In genomic region chrX:73021361-73022092, GRCh38 we compare ENCODE assay signal across 43 cellular contexts. TPM values are rescaled to one million over a fixed set of nuclear protein-coding genes. Genes with fewer than 3 reads are reported as not detected.
"Had no signal": no experiment of that assay in that cellular context is flagged by ENCODE, and none has a peak within 500 bp of the region (broad histone marks: within the 10 kb centered on the region; RNA-seq: fewer than 3 reads in every experiment).

No MANE protein-coding gene starts in this region.

- H3K36me3 ChIP-seq: adrenal gland, ascending aorta, brain microvascular endothelial cell, breast epithelium, cardiac muscle cell had no signal

- H3K9me3 ChIP-seq: adrenal gland, body of pancreas had no signal

- H3K4me3 Mint-ChIP-seq: activated naive CD4-positive, alpha-beta T cell treated with anti-CD3 and anti-CD28 coated beads for 36 hours; activated naive CD4-positive, alpha-beta T cell treated with anti-CD3 and anti-CD28 coated beads, Interleukin-2, amount 10 ng/mL, durations not matched to agents 7 days and 5 days; activated naive CD4-positive, alpha-beta T cell treated with anti-CD3 and anti-CD28 coated beads, Interleukin-2, amount 50 U/mL, for 24 hours; activated naive CD8-positive, alpha-beta T cell; activated naive CD8-positive, alpha-beta T cell treated with anti-CD3 and anti-CD28 coated beads for 36 hours; activated naive CD8-positive, alpha-beta T cell treated with anti-CD3 and anti-CD28 coated beads, Interleukin-2, amount 10 ng/mL, durations not matched to agents 7 days and 5 days; activated naive CD8-positive, alpha-beta T cell treated with anti-CD3 and anti-CD28 coated beads, Interleukin-2, amount 50 U/mL, for 24 hours; activated T-cell treated with anti-CD3 and anti-CD28 coated beads, Interleukin-2, amount 50 U/mL, for 24 hours; activated T-cell treated with anti-CD3 and anti-CD28 coated beads, Interleukin-2, amount 50 U/mL, for 4 hours; activated T-cell treated with anti-CD3 and anti-CD28 coated beads, Interleukin-2, amount 50 U/mL, for 72 hours; activated T-helper 1 cell treated with anti-CD3 and anti-CD28 coated beads, Interleukin-12 subunit alpha, Interleukin-12 subunit beta, Interleukin-2, Interleukin-4 antibody, amounts not matched to agents 30 ng/mL and 10 ng/mL and 1 ng/mL, durations not matched to agents 14 hours and 24 hours and 36 hours; activated T-helper 17 cell treated with anti-CD3 and anti-CD28 coated beads, Interleukin-2, amount 50 U/mL, for 72 hours; brain; central memory CD8-positive, alpha-beta T cell had no signal

- H3K9me3 Mint-ChIP-seq: activated naive CD8-positive, alpha-beta T cell treated with anti-CD3 and anti-CD28 coated beads, Interleukin-2, amount 50 U/mL, for 24 hours; activated T-helper 1 cell treated with anti-CD3 and anti-CD28 coated beads, Interleukin-12 subunit alpha, Interleukin-12 subunit beta, Interleukin-2, Interleukin-4 antibody, amounts not matched to agents 30 ng/mL and 10 ng/mL and 1 ng/mL, durations not matched to agents 14 hours and 24 hours and 36 hours; activated T-helper 2 cell treated with anti-CD3 and anti-CD28 coated beads, Interferon-gamma antibody, Interleukin-2, Interleukin-4, amounts not matched to agents 10 μg/mL and 5 μg/mL and 100 μg/mL, durations not matched to agents 14 hours and 24 hours and 36 hours had no signal

- H3K4me1 ChIP-seq: adrenal gland, ascending aorta, body of pancreas, breast epithelium had no signal

- H3K4me3 ChIP-seq: adrenal gland, ascending aorta, body of pancreas, breast epithelium, cardiac muscle cell had no signal

- H3K36me3 Mint-ChIP-seq: activated naive CD4-positive, alpha-beta T cell treated with anti-CD3 and anti-CD28 coated beads, Interleukin-2, amount 10 ng/mL, durations not matched to agents 7 days and 5 days; activated naive CD4-positive, alpha-beta T cell treated with anti-CD3 and anti-CD28 coated beads, Interleukin-2, amount 50 U/mL, for 24 hours; activated naive CD8-positive, alpha-beta T cell treated with anti-CD3 and anti-CD28 coated beads for 36 hours; activated naive CD8-positive, alpha-beta T cell treated with anti-CD3 and anti-CD28 coated beads, Interleukin-2, amount 10 ng/mL, durations not matched to agents 7 days and 5 days; brain had no signal

- H3K27ac Mint-ChIP-seq: activated naive CD4-positive, alpha-beta T cell treated with anti-CD3 and anti-CD28 coated beads for 36 hours; activated naive CD4-positive, alpha-beta T cell treated with anti-CD3 and anti-CD28 coated beads, Interleukin-2, amount 10 ng/mL, durations not matched to agents 7 days and 5 days; activated naive CD4-positive, alpha-beta T cell treated with anti-CD3 and anti-CD28 coated beads, Interleukin-2, amount 50 U/mL, for 24 hours; activated naive CD4-positive, alpha-beta T cell treated with anti-CD3 and anti-CD28 coated beads, Interleukin-2, amount 50 U/mL, for 72 hours; activated naive CD8-positive, alpha-beta T cell; activated naive CD8-positive, alpha-beta T cell treated with anti-CD3 and anti-CD28 coated beads for 36 hours; activated naive CD8-positive, alpha-beta T cell treated with anti-CD3 and anti-CD28 coated beads, Interleukin-2, amount 10 ng/mL, durations not matched to agents 7 days and 5 days; activated naive CD8-positive, alpha-beta T cell treated with anti-CD3 and anti-CD28 coated beads, Interleukin-2, amount 50 U/mL, for 24 hours; activated T-cell treated with anti-CD3 and anti-CD28 coated beads, Interleukin-2, amount 50 U/mL, for 24 hours; activated T-cell treated with anti-CD3 and anti-CD28 coated beads, Interleukin-2, amount 50 U/mL, for 72 hours; activated T-helper 1 cell treated with anti-CD3 and anti-CD28 coated beads, Interleukin-12 subunit alpha, Interleukin-12 subunit beta, Interleukin-2, Interleukin-4 antibody, amounts not matched to agents 30 ng/mL and 10 ng/mL and 1 ng/mL, durations not matched to agents 14 hours and 24 hours and 36 hours; activated T-helper 17 cell treated with anti-CD3 and anti-CD28 coated beads, Interleukin-2, amount 50 U/mL, for 72 hours; activated T-helper 2 cell treated with anti-CD3 and anti-CD28 coated beads, Interferon-gamma antibody, Interleukin-2, Interleukin-4, amounts not matched to agents 10 μg/mL and 5 μg/mL and 100 μg/mL, durations not matched to agents 14 hours and 24 hours and 36 hours; brain had no signal

- H3K4me1 Mint-ChIP-seq: activated naive CD4-positive, alpha-beta T cell treated with anti-CD3 and anti-CD28 coated beads, Interleukin-2, amount 10 ng/mL, durations not matched to agents 7 days and 5 days; activated naive CD4-positive, alpha-beta T cell treated with anti-CD3 and anti-CD28 coated beads, Interleukin-2, amount 50 U/mL, for 24 hours; activated naive CD8-positive, alpha-beta T cell treated with anti-CD3 and anti-CD28 coated beads for 36 hours; activated naive CD8-positive, alpha-beta T cell treated with anti-CD3 and anti-CD28 coated beads, Interleukin-2, amount 10 ng/mL, durations not matched to agents 7 days and 5 days; activated naive CD8-positive, alpha-beta T cell treated with anti-CD3 and anti-CD28 coated beads, Interleukin-2, amount 50 U/mL, for 24 hours; activated T-helper 17 cell treated with anti-CD3 and anti-CD28 coated beads, Interleukin-2, amount 50 U/mL, for 72 hours; brain; central memory CD8-positive, alpha-beta T cell had no signal

- H3K27ac ChIP-seq: adrenal gland, ascending aorta, body of pancreas, brain microvascular endothelial cell, breast epithelium, cardiac muscle cell had no signal

- H3K27me3 Mint-ChIP-seq: activated naive CD4-positive, alpha-beta T cell treated with anti-CD3 and anti-CD28 coated beads, Interleukin-2, amount 10 ng/mL, durations not matched to agents 7 days and 5 days; activated naive CD4-positive, alpha-beta T cell treated with anti-CD3 and anti-CD28 coated beads, Interleukin-2, amount 50 U/mL, for 24 hours; activated naive CD8-positive, alpha-beta T cell treated with anti-CD3 and anti-CD28 coated beads, Interleukin-2, amount 10 ng/mL, durations not matched to agents 7 days and 5 days; activated naive CD8-positive, alpha-beta T cell treated with anti-CD3 and anti-CD28 coated beads, Interleukin-2, amount 50 U/mL, for 24 hours; activated T-helper 17 cell treated with anti-CD3 and anti-CD28 coated beads, Interleukin-2, amount 50 U/mL, for 72 hours; brain; central memory CD8-positive, alpha-beta T cell had no signal

- H3K27me3 ChIP-seq: adrenal gland, ascending aorta, body of pancreas, brain microvascular endothelial cell, cardiac muscle cell had no signal

- FAIRE-seq: astrocyte had no signal

- ATAC-seq: activated naive CD4-positive, alpha-beta T cell treated with anti-CD3 and anti-CD28 coated beads, Interleukin-2, amount 50 U/mL, for 72 hours; activated naive CD8-positive, alpha-beta T cell treated with anti-CD3 and anti-CD28 coated beads, Interleukin-2, amount 50 U/mL, for 24 hours; activated T-cell treated with anti-CD3 and anti-CD28 coated beads, Interleukin-2, amount 50 U/mL, for 4 hours; activated T-cell treated with anti-CD3 and anti-CD28 coated beads, Interleukin-2, amount 50 U/mL, for 72 hours; activated T-helper 17 cell treated with anti-CD3 and anti-CD28 coated beads, Interleukin-2, amount 50 U/mL, for 72 hours; body of pancreas had no signal

- DNase-seq: activated effector memory CD4-positive, alpha-beta T cell treated with anti-CD3 and anti-CD28 coated beads, Interleukin-2, amount 50 U/mL, for 16 hours; activated effector memory CD4-positive, alpha-beta T cell treated with Interleukin-2 at 50 U/mL for 16 hours; activated gamma-delta T cell; activated gamma-delta T cell treated with Interleukin-2 at 50 U/mL for 16 hours; activated naive CD4-positive, alpha-beta T cell; activated naive CD4-positive, alpha-beta T cell treated with anti-CD3 and anti-CD28 coated beads for 36 hours; activated naive CD4-positive, alpha-beta T cell treated with anti-CD3 and anti-CD28 coated beads, Interleukin-2, amount 10 ng/mL, durations not matched to agents 7 days and 5 days; activated naive CD4-positive, alpha-beta T cell treated with anti-CD3 and anti-CD28 coated beads, Interleukin-2, amount 50 U/mL, for 16 hours; activated naive CD4-positive, alpha-beta T cell treated with Interleukin-2 at 50 U/mL for 16 hours; activated naive CD8-positive, alpha-beta T cell treated with anti-CD3 and anti-CD28 coated beads for 36 hours; activated naive CD8-positive, alpha-beta T cell treated with anti-CD3 and anti-CD28 coated beads, Interleukin-2, amount 10 ng/mL, durations not matched to agents 7 days and 5 days; activated naive CD8-positive, alpha-beta T cell treated with anti-CD3 and anti-CD28 coated beads, Interleukin-2, amount 50 U/mL, for 24 hours; activated T-cell treated with anti-CD3 and anti-CD28 coated beads for 4 hours; activated T-cell treated with anti-CD3 and anti-CD28 coated beads, Interleukin-2, amount 50 U/mL, for 1 hour; activated T-cell treated with anti-CD3 and anti-CD28 coated beads, Interleukin-2, amount 50 U/mL, for 24 hours; activated T-cell treated with anti-CD3 and anti-CD28 coated beads, Interleukin-2, amount 50 U/mL, for 4 hours; activated T-cell treated with anti-CD3 and anti-CD28 coated beads, Interleukin-2, amount 50 U/mL, for 48 hours; activated T-cell treated with anti-CD3 and anti-CD28 coated beads, Interleukin-2, amount 50 U/mL, for 72 hours; adrenal gland; amniotic stem cell; amygdala; anterior cingulate cortex; aorta; body of pancreas; brain microvascular endothelial cell; caudate nucleus; central memory CD4-positive, alpha-beta T cell; cerebellar nuclear complex had no signal

RNA-seq across cellular contexts. Expression of gene PABPC1L2B, which starts 18.8 kb away (rescaled TPM):
- total RNA-seq: activated naive CD4-positive, alpha-beta T cell treated with anti-CD3 and anti-CD28 coated beads for 36 hours; activated naive CD4-positive, alpha-beta T cell treated with anti-CD3 and anti-CD28 coated beads, Interleukin-2, amount 50 U/mL, for 72 hours; activated naive CD8-positive, alpha-beta T cell treated with anti-CD3 and anti-CD28 coated beads for 36 hours; activated naive CD8-positive, alpha-beta T cell treated with anti-CD3 and anti-CD28 coated beads, Interleukin-2, amount 10 ng/mL, durations not matched to agents 7 days and 5 days; activated T-cell treated with anti-CD3 and anti-CD28 coated beads, Interleukin-2, amount 50 U/mL, for 4 hours; activated T-cell treated with anti-CD3 and anti-CD28 coated beads, Interleukin-2, amount 50 U/mL, for 72 hours; activated T-helper 1 cell treated with anti-CD3 and anti-CD28 coated beads, Interleukin-12 subunit alpha, Interleukin-12 subunit beta, Interleukin-2, Interleukin-4 antibody, amounts not matched to agents 30 ng/mL and 10 ng/mL and 1 ng/mL, durations not matched to agents 14 hours and 24 hours and 36 hours; activated T-helper 17 cell treated with anti-CD3 and anti-CD28 coated beads, Interleukin-2, amount 50 U/mL, for 72 hours; activated T-helper 2 cell treated with anti-CD3 and anti-CD28 coated beads, Interferon-gamma antibody, Interleukin-2, Interleukin-4, amounts not matched to agents 10 μg/mL and 5 μg/mL and 100 μg/mL, durations not matched to agents 14 hours and 24 hours and 36 hours; aorta; ascending aorta; body of pancreas; breast epithelium; bronchial epithelial cell; cardiac septum had no signal
- polyA plus RNA-seq: adipose tissue, aorta, cardiac muscle cell had no signal

RNA-seq across cellular contexts. Expression of gene PABPC1L2A, which starts 57.8 kb away (rescaled TPM):
- total RNA-seq: activated naive CD4-positive, alpha-beta T cell treated with anti-CD3 and anti-CD28 coated beads for 36 hours; activated naive CD4-positive, alpha-beta T cell treated with anti-CD3 and anti-CD28 coated beads, Interleukin-2, amount 50 U/mL, for 72 hours; activated naive CD8-positive, alpha-beta T cell treated with anti-CD3 and anti-CD28 coated beads for 36 hours; activated naive CD8-positive, alpha-beta T cell treated with anti-CD3 and anti-CD28 coated beads, Interleukin-2, amount 10 ng/mL, durations not matched to agents 7 days and 5 days; activated T-cell treated with anti-CD3 and anti-CD28 coated beads, Interleukin-2, amount 50 U/mL, for 4 hours; activated T-cell treated with anti-CD3 and anti-CD28 coated beads, Interleukin-2, amount 50 U/mL, for 72 hours; activated T-helper 1 cell treated with anti-CD3 and anti-CD28 coated beads, Interleukin-12 subunit alpha, Interleukin-12 subunit beta, Interleukin-2, Interleukin-4 antibody, amounts not matched to agents 30 ng/mL and 10 ng/mL and 1 ng/mL, durations not matched to agents 14 hours and 24 hours and 36 hours; activated T-helper 17 cell treated with anti-CD3 and anti-CD28 coated beads, Interleukin-2, amount 50 U/mL, for 72 hours; activated T-helper 2 cell treated with anti-CD3 and anti-CD28 coated beads, Interferon-gamma antibody, Interleukin-2, Interleukin-4, amounts not matched to agents 10 μg/mL and 5 μg/mL and 100 μg/mL, durations not matched to agents 14 hours and 24 hours and 36 hours; aorta; ascending aorta; body of pancreas; breast epithelium; bronchial epithelial cell; cardiac muscle cell; cardiac septum had no signal
- polyA plus RNA-seq: adipose tissue, aorta, cardiac muscle cell had no signal
